In the genomic region with DNA sequence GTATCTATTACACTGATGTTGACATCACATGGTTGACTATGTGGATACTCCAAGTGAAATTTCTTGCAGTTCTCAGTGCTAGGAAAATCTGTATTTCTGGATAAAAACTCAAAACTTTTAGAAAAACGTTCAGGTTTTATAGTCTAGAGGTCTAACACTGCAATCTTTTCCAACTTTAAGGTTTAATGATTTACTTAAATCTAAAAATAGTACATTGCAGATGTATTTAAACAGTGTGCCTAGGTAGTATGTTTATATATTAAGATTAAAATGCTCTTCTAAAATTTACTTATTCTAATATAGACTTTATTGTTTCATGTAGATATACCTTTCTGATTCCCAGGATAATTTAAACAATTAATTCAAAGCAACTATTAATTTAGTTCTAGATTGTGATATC, we compare ENCODE assay signal across 30 cellular contexts.
"Had no signal": no experiment of that assay in that cellular context is flagged by ENCODE, and none has a peak within 500 bp of the region (broad histone marks: within the 10 kb centered on the region; RNA-seq: fewer than 3 reads in every experiment).

No MANE protein-coding gene starts in this region.

- H3K36me3 ChIP-seq: adrenal gland, cardiac muscle cell had no signal

- H3K27ac ChIP-seq: adrenal gland, cardiac muscle cell had no signal

- H3K27me3 ChIP-seq: adrenal gland, cardiac muscle cell had no signal

- ATAC-seq: activated CD8-positive, alpha-beta T cell treated with anti-CD3 and anti-CD28 coated beads for 36 hours; activated T-cell treated with anti-CD3 and anti-CD28 coated beads, Interleukin-2, amount 50 U/mL, for 4 hours; activated T-cell treated with anti-CD3 and anti-CD28 coated beads, Interleukin-2, amount 50 U/mL, for 72 hours; activated T-helper 17 cell treated with anti-CD3 and anti-CD28 coated beads, Interleukin-2, amount 50 U/mL, for 72 hours had no signal

- FAIRE-seq: astrocyte, bronchial epithelial cell had no signal

- H3K4me3 ChIP-seq: adrenal gland, cardiac muscle cell had no signal

- H3K9me3 ChIP-seq: adrenal gland had no signal

- H3K4me1 ChIP-seq: adrenal gland had no signal

- DNase-seq: activated B cell treated with CpG ODN at 0.5 μM for 24 hours; activated CD4-positive, alpha-beta memory T cell treated with anti-CD3 and anti-CD28 coated beads for 36 hours; activated CD4-positive, alpha-beta T cell treated with anti-CD3 and anti-CD28 coated beads for 4 hours; activated CD4-positive, alpha-beta T cell treated with anti-CD3 and anti-CD28 coated beads, Interleukin-2, amount 50 U/mL, for 1 hour; activated CD4-positive, alpha-beta T cell treated with anti-CD3 and anti-CD28 coated beads, Interleukin-2, amount 50 U/mL, for 4 hours; activated CD4-positive, CD25-positive, alpha-beta regulatory T cell treated with anti-CD3 and anti-CD28 coated beads, Interleukin-2, amount 50 U/mL, for 72 hours; activated CD8-positive, alpha-beta memory T cell treated with anti-CD3 and anti-CD28 coated beads, Interleukin-2, amount 50 U/mL, for 4 hours; activated CD8-positive, alpha-beta T cell treated with anti-CD3 and anti-CD28 coated beads for 36 hours; activated effector memory CD4-positive, alpha-beta T cell treated with anti-CD3 and anti-CD28 coated beads, Interleukin-2, amount 50 U/mL, for 16 hours; activated gamma-delta T cell treated with Interleukin-2 at 50 U/mL for 16 hours; activated naive CD4-positive, alpha-beta T cell; activated naive CD4-positive, alpha-beta T cell treated with anti-CD3 and anti-CD28 coated beads for 36 hours; activated naive CD4-positive, alpha-beta T cell treated with anti-CD3 and anti-CD28 coated beads, Interleukin-2, amount 50 U/mL, for 16 hours; activated naive CD8-positive, alpha-beta T cell treated with anti-CD3 and anti-CD28 coated beads for 36 hours; activated T-cell treated with anti-CD3 and anti-CD28 coated beads for 4 hours; activated T-cell treated with anti-CD3 and anti-CD28 coated beads, Interleukin-2, amount 50 U/mL, for 1 hour; activated T-cell treated with anti-CD3 and anti-CD28 coated beads, Interleukin-2, amount 50 U/mL, for 4 hours; activated T-cell treated with anti-CD3 and anti-CD28 coated beads, Interleukin-2, amount 50 U/mL, for 72 hours; adrenal gland; amniotic stem cell; aorta; caudate nucleus; cerebellar nuclear complex; T-helper 1 cell; T-helper 2 cell; T-helper 9 cell had no signal
